ENCODE assay signal across 9 cellular contexts in the genomic region with DNA sequence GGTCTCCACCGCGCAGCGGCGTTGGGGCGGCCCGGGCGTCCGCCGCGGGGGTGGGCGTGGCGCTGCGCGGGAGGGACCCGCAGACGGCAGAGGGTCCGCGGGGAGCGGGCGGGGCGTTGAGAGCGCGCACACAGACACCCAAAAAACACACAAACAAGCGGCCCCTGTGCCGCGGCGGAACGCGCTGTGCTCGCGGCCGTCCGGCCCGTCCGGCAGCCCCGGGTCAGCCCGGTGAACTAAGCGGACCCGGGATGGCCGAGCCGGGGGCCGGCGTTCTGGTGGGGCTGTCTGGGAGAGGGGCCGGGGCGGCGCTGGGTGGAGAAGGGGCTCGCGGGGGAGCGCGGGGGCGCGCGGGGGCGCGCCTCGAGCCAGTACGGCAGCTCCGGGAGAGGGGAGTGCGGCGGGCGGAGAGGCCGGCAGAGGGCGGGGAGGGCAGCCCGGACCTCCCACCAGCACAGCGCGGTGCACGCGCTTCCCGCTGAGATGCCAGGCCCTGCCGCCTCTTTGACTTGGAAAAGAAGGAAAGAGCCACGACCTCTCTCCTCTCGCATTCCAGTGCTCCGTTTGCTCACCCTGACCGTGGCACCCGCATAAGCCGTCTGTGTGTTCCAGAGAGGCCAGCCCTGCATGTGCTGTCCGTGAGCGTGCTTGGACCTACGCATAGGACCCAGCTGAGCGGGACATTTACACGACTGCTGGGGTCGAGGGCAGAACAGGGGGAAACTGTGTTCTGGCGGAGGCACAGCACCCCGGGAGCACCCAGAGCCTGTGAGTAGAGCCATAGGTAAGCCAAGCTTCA. TPM values are rescaled to one million over a fixed set of nuclear protein-coding genes. Genes with fewer than 3 reads are reported as not detected.
DNase-seq lines count a peak whose midpoint lies in the region; ATAC-seq and TF ChIP-seq lines count a peak whose summit lies in the region.
"Had no signal": no experiment of that assay in that cellular context is flagged by ENCODE, and none has a peak within 500 bp of the region (broad histone marks: within the 10 kb centered on the region; RNA-seq: fewer than 3 reads in every experiment).

No MANE protein-coding gene starts in this region.

- peak; percentile 19 for TF ChIP-seq CTCF in retinal pigment epithelial cell (conservative IDR thresholded peaks at IDR 0.05; ENCODE audit: low read depth, low read length)
- no peak for TF ChIP-seq CTCF in CD4-positive, alpha-beta T cell (IDR thresholded peaks at IDR 0.05)

- CTCF ChIA-PET in CD4-positive, alpha-beta T cell (lab: Charles Lee): no interaction called here

- peaks cover 74% of the 10 kb centered on the region for H3K27me3 Mint-ChIP-seq in CD4-positive, alpha-beta T cell

- no peak overlapping the region for H3K4me3 Mint-ChIP-seq in CD4-positive, alpha-beta T cell

- H3K36me3 Mint-ChIP-seq in CD4-positive, alpha-beta T cell (ENCODE audit: low read depth): no peaks in the 10 kb centered on the region

- POLR2A ChIA-PET in CD4-positive, alpha-beta T cell (lab: Charles Lee): no interaction called here

- WGBS in right cardiac atrium: 21% methylated on average over 84 of the region's 84 CpGs

- H3K4me3 ChIP-seq in right cardiac atrium (ENCODE audit: low read length) (peak overlapping the region; percentile 55), retinal pigment epithelial cell (ENCODE audit: low read length) (peak overlapping the region; percentile 42)

- no peaks in the 10 kb centered on the region for H3K9me3 Mint-ChIP-seq in CD4-positive, alpha-beta T cell

- no peaks in the 10 kb centered on the region for H3K27me3 ChIP-seq in right cardiac atrium (ENCODE audit: control insufficient read depth, insufficient read depth)
- H3K27me3 ChIP-seq in CD4-positive, alpha-beta T cell (ENCODE audit: control insufficient read depth, insufficient read depth, low read length): peaks cover 41% of the 10 kb centered on the region

- H3K27ac ChIP-seq in right cardiac atrium (ENCODE audit: low read length): no peak overlapping the region
- no peak overlapping the region for H3K27ac ChIP-seq in CD4-positive, alpha-beta T cell (ENCODE audit: low read depth, low read length)

- peaks cover 4% of the 10 kb centered on the region for H3K4me1 Mint-ChIP-seq in CD4-positive, alpha-beta T cell (ENCODE audit: low read depth)

- H3K4me1 ChIP-seq in right cardiac atrium (ENCODE audit: control insufficient read depth, insufficient read depth, low read length): peaks cover 3% of the 10 kb centered on the region

- DNase-seq in DMS53 treated with DMSO at 0.1 percent for 48 hours (lab: John Stamatoyannopoulos, UW; ENCODE audit: unreplicated experiment) (peak; percentile 51), amygdala (lab: John Stamatoyannopoulos, UW) (peak in 35 of 56 donors; percentile 15 to 76 (median 40)), right cardiac atrium (peak; percentile 34 to 83 (median 76)), retinal pigment epithelial cell (ENCODE audit: low read depth) (no peak), RKO (ENCODE audit: low spot score) (no peak)
- no peak for DNase-seq in CD4-positive, alpha-beta T cell
- DNase-seq: activated T-cell treated with anti-CD3 and anti-CD28 coated beads, Interleukin-2, amount 50 U/mL, for 48 hours had no signal

- intact Hi-C loops in right cardiac atrium (cut with DNase I): no loop called here
- intact Hi-C loops in CD4-positive, alpha-beta T cell (cut with DNase I, micrococcal nuclease): no loop called here

- no peak overlapping the region for H3K27ac Mint-ChIP-seq in CD4-positive, alpha-beta T cell

- no peaks in the 10 kb centered on the region for H3K9me3 ChIP-seq in right cardiac atrium (ENCODE audit: control insufficient read depth, low read length)
- H3K9me3 ChIP-seq in CD4-positive, alpha-beta T cell (ENCODE audit: control insufficient read depth, low read length): no peaks in the 10 kb centered on the region

- ATAC-seq in right cardiac atrium (peak; percentile 71 to 87), GM18520 (IDR thresholded peaks at IDR 0.05; ENCODE audit: unreplicated experiment) (no peak), esophagus mucosa (no peak)
- no peak for ATAC-seq in CD4-positive, alpha-beta T cell (ENCODE audit: poor library complexity)

RNA-seq across cellular contexts. Expression of a gene that starts 10.3 kb away (rescaled TPM):
- 1 to 10 TPM in 3 of 4 donors, under 1 TPM in 1; 0.89 to 2.9 (median 1.3) TPM for total RNA-seq in right cardiac atrium
- polyA plus RNA-seq in right cardiac atrium: 0.20 TPM
- 0.12 TPM for total RNA-seq in esophagus mucosa
- not detected for total RNA-seq in CD4-positive, alpha-beta T cell

RNA-seq across cellular contexts. Expression of a gene that starts 59.0 kb away (rescaled TPM):
- total RNA-seq in right cardiac atrium: 1 to 10 TPM; 2.6 to 5.8 (median 3.6) TPM
- 2.1 TPM for polyA plus RNA-seq in right cardiac atrium
- not detected for total RNA-seq in esophagus mucosa
- total RNA-seq in CD4-positive, alpha-beta T cell: under 1 TPM; 0.11 to 0.60 TPM

Comparison
In these comparisons a context has a peak if more than half of its experiments do, and no peak if none do; other contexts are left out.
1. DNase-seq: peak in DMS53 treated with DMSO at 0.1 percent for 48 hours (single experiment), amygdala (35 of 56) and right cardiac atrium (3 of 3); none in retinal pigment epithelial cell (single experiment), CD4-positive, alpha-beta T cell (0 of 10) and RKO (single experiment).
2. ATAC-seq: peak in right cardiac atrium (2 of 2); none in GM18520 (single experiment), esophagus mucosa (single experiment) and CD4-positive, alpha-beta T cell (single experiment).